Comparison of ENCODE assay signal across 9 cellular contexts in genomic region chr4:1512738-1513660, GRCh38.
DNase-seq lines count a peak whose midpoint lies in the region; ATAC-seq and TF ChIP-seq lines count a peak whose summit lies in the region.
"Had no signal": no experiment of that assay in that cellular context is flagged by ENCODE, and none has a peak within 500 bp of the region (broad histone marks: within the 10 kb centered on the region; RNA-seq: fewer than 3 reads in every experiment).

No MANE protein-coding gene starts in this region.

- DNase-seq in NCI-H2196 (lab: John Stamatoyannopoulos, UW; ENCODE audit: unreplicated experiment): peak; percentile 43
- no peak for DNase-seq in NCI-H2196 treated with DMSO at 0.1 percent for 48 hours (lab: John Stamatoyannopoulos, UW; ENCODE audit: unreplicated experiment)
- peak; percentile 20 to 46 for DNase-seq in activated CD4-positive, alpha-beta T cell treated with anti-CD3 and anti-CD28 coated beads for 4 hours
- DNase-seq in ecto neural progenitor cell (ENCODE audit: low spot score): peak; percentile 84
- peak; percentile 4 for DNase-seq in midbrain (lab: John Stamatoyannopoulos, UW)
- peak; percentile 74 for DNase-seq in stimulated activated naive CD8-positive, alpha-beta T cell treated with anti-CD3 and anti-CD28 coated beads, Interleukin-15, Interleukin-2, amounts not matched to agents 100 U/mL and 50 U/mL, for 24 hours
- no peak for DNase-seq in OCI-LY7 (ENCODE audit: low spot score)

- no peak overlapping the region for H3K4me3 ChIP-seq in OCI-LY7 (ENCODE audit: low read depth, low read length, poor library complexity, severe bottlenecking)

- POLR2A ChIA-PET in OCI-LY7 (lab: Charles Lee): no interaction called here

- H3K79me2 ChIP-seq in OCI-LY7 (ENCODE audit: insufficient read depth, low read depth, low read length): no peaks in the 10 kb centered on the region

- H3K4me2 ChIP-seq in OCI-LY7 (ENCODE audit: low read length): no peak overlapping the region

- H2AFZ ChIP-seq in OCI-LY7 (ENCODE audit: low read length): no peak overlapping the region

- no peaks in the 10 kb centered on the region for H3K9me2 ChIP-seq in OCI-LY7 (ENCODE audit: insufficient read depth, low read length)

- CTCF ChIA-PET in OCI-LY7 (lab: Charles Lee; ENCODE audit: unreplicated experiment): no interaction called here

- intact Hi-C loops in OCI-LY7 (cut with micrococcal nuclease; ENCODE audit: unreplicated experiment): no loop called here

- no peaks in the 10 kb centered on the region for H3K4me1 ChIP-seq in OCI-LY7 (ENCODE audit: insufficient read depth, low read length, poor library complexity, severe bottlenecking)
- H3K4me1 ChIP-seq: Caco-2 had no signal

- H3K9me3 ChIP-seq in OCI-LY7 (ENCODE audit: low read length): no peaks in the 10 kb centered on the region
- H3K9me3 ChIP-seq: Caco-2 had no signal

- BruUV-seq in OCI-LY7 (replicated peaks; lab: Mats Ljungman, UMichigan): no TSS peak

- no peaks in the 10 kb centered on the region for H3K36me3 ChIP-seq in OCI-LY7 (ENCODE audit: insufficient read depth, low read length)

- no peak overlapping the region for H3K27ac ChIP-seq in OCI-LY7 (ENCODE audit: low read depth, low read length, poor library complexity, severe bottlenecking)

- TF ChIP-seq CTCF in OCI-LY7 (conservative IDR thresholded peaks at IDR 0.05; ENCODE audit: low read length): no peak

- H4K20me1 ChIP-seq in OCI-LY7 (ENCODE audit: insufficient read depth, low read length): no peaks in the 10 kb centered on the region

- peak; percentile 50 for ATAC-seq in stimulated activated naive CD8-positive, alpha-beta T cell treated with anti-CD3 and anti-CD28 coated beads, Interleukin-15, Interleukin-2, amounts not matched to agents 100 U/mL and 50 U/mL, for 24 hours
- ATAC-seq in HG02870 (IDR thresholded peaks at IDR 0.05; ENCODE audit: unreplicated experiment): no peak

Comparison
In these comparisons a context has a peak if more than half of its experiments do, and no peak if none do; other contexts are left out.
1. DNase-seq: peak in NCI-H2196 (single experiment), activated CD4-positive, alpha-beta T cell treated with anti-CD3 and anti-CD28 coated beads for 4 hours (2 of 2), ecto neural progenitor cell (single experiment), midbrain (single experiment) and stimulated activated naive CD8-positive, alpha-beta T cell treated with anti-CD3 and anti-CD28 coated beads, Interleukin-15, Interleukin-2, amounts not matched to agents 100 U/mL and 50 U/mL, for 24 hours (single experiment); none in NCI-H2196 treated with DMSO at 0.1 percent for 48 hours (single experiment) and OCI-LY7 (single experiment).